Comparison of ENCODE assay signal across 18 cellular contexts in the genomic region with DNA sequence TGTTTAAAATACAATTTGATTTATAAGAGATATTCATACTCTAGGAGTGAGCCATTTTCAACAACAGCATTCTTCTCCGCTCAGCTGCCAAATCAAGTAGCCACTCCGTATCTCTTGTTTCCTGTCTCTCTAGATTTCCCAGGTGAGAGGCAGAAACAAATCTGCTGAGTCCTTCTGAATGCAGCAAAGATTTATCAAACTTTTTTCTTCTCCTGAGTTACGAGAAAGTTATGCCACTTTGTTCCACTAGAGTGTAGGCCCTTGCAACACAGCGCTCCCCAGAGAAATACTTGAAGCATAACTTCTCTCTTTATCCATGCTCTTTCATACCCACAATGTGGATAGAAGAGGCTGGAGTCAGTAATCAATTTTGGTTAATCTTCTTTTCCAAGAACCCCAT.
"Had no signal": no experiment of that assay in that cellular context is flagged by ENCODE, and none has a peak within 500 bp of the region (broad histone marks: within the 10 kb centered on the region; RNA-seq: fewer than 3 reads in every experiment).

No MANE protein-coding gene starts in this region.

- DNase-seq: activated CD4-positive, alpha-beta memory T cell treated with anti-CD3 and anti-CD28 coated beads for 36 hours; activated CD4-positive, alpha-beta T cell treated with anti-CD3 and anti-CD28 coated beads for 4 hours; activated naive CD4-positive, alpha-beta T cell treated with anti-CD3 and anti-CD28 coated beads for 36 hours; body of pancreas; dorsolateral prefrontal cortex; foreskin keratinocyte; kidney; left ventricle myocardium inferior; pancreas; right lobe of liver; stimulated activated CD4-positive, alpha-beta T cell treated with anti-CD3 and anti-CD28 coated beads, Interleukin-4, amount 100 ng/mL, for 24 hours; stomach; upper lobe of left lung had no signal

- H3K79me2 ChIP-seq: hepatocyte had no signal

- H3K4me1 ChIP-seq: body of pancreas, foreskin keratinocyte, left ventricle myocardium inferior, pancreas, right lobe of liver, stomach, upper lobe of left lung had no signal

- H3K4me3 ChIP-seq: body of pancreas, dorsolateral prefrontal cortex, hepatocyte, left ventricle myocardium inferior, pancreas, right lobe of liver, smooth muscle cell, stomach, upper lobe of left lung had no signal

- H3K27ac ChIP-seq: body of pancreas, dorsolateral prefrontal cortex, epithelial cell of prostate, foreskin keratinocyte, hepatocyte, left ventricle myocardium inferior, pancreas, right lobe of liver, stomach, upper lobe of left lung had no signal

- H3K4me1 Mint-ChIP-seq: activated T-helper 17 cell treated with anti-CD3 and anti-CD28 coated beads, Interleukin-2, amount 50 U/mL, for 72 hours; stimulated activated effector memory CD8-positive, alpha-beta T cell treated with anti-CD3 and anti-CD28 coated beads, Interleukin-12 subunit alpha, Interleukin-12 subunit beta, amount 100 ng/mL, for 72 hours had no signal

- ATAC-seq: activated T-helper 17 cell treated with anti-CD3 and anti-CD28 coated beads, Interleukin-2, amount 50 U/mL, for 72 hours; body of pancreas; foreskin keratinocyte; pancreas; right lobe of liver; stimulated activated effector memory CD8-positive, alpha-beta T cell treated with anti-CD3 and anti-CD28 coated beads, Interleukin-12 subunit alpha, Interleukin-12 subunit beta, amount 100 ng/mL, for 72 hours had no signal

- H3K36me3 Mint-ChIP-seq: activated CD4-positive, alpha-beta memory T cell treated with anti-CD3 and anti-CD28 coated beads for 36 hours; stimulated activated effector memory CD8-positive, alpha-beta T cell treated with anti-CD3 and anti-CD28 coated beads, Interleukin-12 subunit alpha, Interleukin-12 subunit beta, amount 100 ng/mL, for 72 hours had no signal

- H3K4me2 ChIP-seq: hepatocyte, smooth muscle cell had no signal

- H3K27me3 Mint-ChIP-seq: activated CD4-positive, alpha-beta memory T cell treated with anti-CD3 and anti-CD28 coated beads for 36 hours; activated T-helper 17 cell treated with anti-CD3 and anti-CD28 coated beads, Interleukin-2, amount 50 U/mL, for 72 hours had no signal

- H3K36me3 ChIP-seq: left ventricle myocardium inferior, pancreas, right lobe of liver, stomach, upper lobe of left lung had no signal

- H3K27ac Mint-ChIP-seq: activated CD4-positive, alpha-beta memory T cell treated with anti-CD3 and anti-CD28 coated beads for 36 hours; activated naive CD4-positive, alpha-beta T cell treated with anti-CD3 and anti-CD28 coated beads for 36 hours; activated T-helper 17 cell treated with anti-CD3 and anti-CD28 coated beads, Interleukin-2, amount 50 U/mL, for 72 hours; stimulated activated effector memory CD8-positive, alpha-beta T cell treated with anti-CD3 and anti-CD28 coated beads, Interleukin-12 subunit alpha, Interleukin-12 subunit beta, amount 100 ng/mL, for 72 hours had no signal

- H3K27me3 ChIP-seq: body of pancreas, dorsolateral prefrontal cortex, foreskin keratinocyte, hepatocyte, pancreas, right lobe of liver, stomach, upper lobe of left lung had no signal

- H3K4me3 Mint-ChIP-seq: activated CD4-positive, alpha-beta memory T cell treated with anti-CD3 and anti-CD28 coated beads for 36 hours; activated naive CD4-positive, alpha-beta T cell treated with anti-CD3 and anti-CD28 coated beads for 36 hours; activated T-helper 17 cell treated with anti-CD3 and anti-CD28 coated beads, Interleukin-2, amount 50 U/mL, for 72 hours; stimulated activated effector memory CD8-positive, alpha-beta T cell treated with anti-CD3 and anti-CD28 coated beads, Interleukin-12 subunit alpha, Interleukin-12 subunit beta, amount 100 ng/mL, for 72 hours had no signal

- H2AFZ ChIP-seq: hepatocyte had no signal

- H3K9me3 ChIP-seq: body of pancreas, pancreas, right lobe of liver, upper lobe of left lung had no signal
